12 cellular contexts compared by ENCODE assay signal in the genomic region with DNA sequence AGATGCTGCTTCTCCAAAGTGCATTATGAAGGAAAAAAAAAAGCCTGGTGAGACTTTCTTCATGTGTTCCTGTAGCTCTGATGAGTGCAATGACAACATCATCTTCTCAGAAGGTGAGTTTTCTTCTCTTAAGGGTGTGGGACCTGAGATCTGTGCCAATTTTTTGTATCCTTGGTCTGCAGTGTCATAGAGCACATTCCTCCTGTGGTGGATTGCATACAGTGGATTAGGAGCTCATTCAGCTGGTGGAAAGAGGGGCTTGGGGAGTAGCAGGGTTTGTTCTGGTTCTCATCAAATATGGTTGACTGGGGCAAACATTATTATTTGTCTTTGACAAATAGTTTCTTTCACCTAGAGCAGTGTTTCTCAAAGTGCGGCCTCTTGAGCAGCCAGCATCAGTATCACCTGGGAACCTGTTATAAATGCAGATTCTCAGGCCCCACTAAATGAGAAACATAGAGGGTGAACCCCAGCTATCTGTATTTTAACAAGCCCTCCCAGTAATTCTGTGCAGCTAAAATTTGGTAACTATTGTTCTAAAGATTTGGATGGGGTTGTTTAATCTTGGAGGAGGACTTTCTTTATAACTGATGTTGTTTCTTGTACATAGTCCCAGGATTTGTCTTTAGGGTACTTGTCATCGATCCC. TPM values are rescaled to one million over a fixed set of nuclear protein-coding genes. Genes with fewer than 3 reads are reported as not detected.
DNase-seq lines count a peak whose midpoint lies in the region; ATAC-seq and TF ChIP-seq lines count a peak whose summit lies in the region.
"Had no signal": no experiment of that assay in that cellular context is flagged by ENCODE, and none has a peak within 500 bp of the region (broad histone marks: within the 10 kb centered on the region; RNA-seq: fewer than 3 reads in every experiment).

No MANE protein-coding gene starts in this region.

- BruUV-seq in HCT116 (replicated peaks; lab: Mats Ljungman, UMichigan), result TSS peak; percentile 1

- DNase-seq in HCT116 (ENCODE audit: low read depth, low spot score), result no peak
- peak; percentile 22 for DNase-seq in amniotic epithelial cell (ENCODE audit: low read depth)
- no peak for DNase-seq in natural killer cell
- no peak for DNase-seq in occipital lobe (lab: John Stamatoyannopoulos, UW)
- no peak for DNase-seq in NCI-H1930 (lab: John Stamatoyannopoulos, UW)
- DNase-seq: activated CD4-positive, alpha-beta T cell treated with anti-CD3 and anti-CD28 coated beads, Interleukin-2, amount 50 U/mL, for 4 hours; effector memory CD4-positive, alpha-beta T cell; NK-92 treated with Interleukin-12 subunit alpha and Interleukin-12 subunit beta, amount 100 ng/mL, for 24 hours; pancreas; stimulated activated CD4-positive, alpha-beta T cell treated with anti-CD3 and anti-CD28 coated beads, Interleukin-2, amount 100 ng/mL, for 24 hours had no signal

- peaks cover 95 to 100% (median 99%) of the 10 kb centered on the region in 10 experiments for H3K4me1 ChIP-seq in BLaER1 treated with 17β-estradiol and CSF1 and Interleukin-3, amounts not matched to agents 10 nM and 100 nM
- peaks cover 23 to 26% of the 10 kb centered on the region in 2 experiments for H3K4me1 ChIP-seq in HCT116 (ENCODE audit: control insufficient read depth in 1 of 2, insufficient read depth in 2 of 2, low read length in 2 of 2)
- H3K4me1 ChIP-seq: pancreas had no signal

- TF ChIP-seq CTCF in HCT116 (IDR thresholded peaks at IDR 0.05 in 2 of 3, conservative IDR thresholded peaks at IDR 0.05 in 1 of 3; ENCODE audit: borderline replicate concordance in 1 of 3, insufficient read depth in 1 of 3, low read depth in 2 of 3, low read length in 2 of 3) (no peak), natural killer cell (IDR thresholded peaks at IDR 0.05) (no peak)

- peaks cover 49% of the 10 kb centered on the region for H3K36me3 Mint-ChIP-seq in natural killer cell

- no peak overlapping the region for H2AFZ ChIP-seq in HCT116 (ENCODE audit: low read depth, low read length, poor library complexity, severe bottlenecking)

- RAD21 ChIA-PET in HCT116 (lab: Charles Lee; ENCODE audit: low non-redundant PET in 1 of 2, low total read pairs in 2 of 2, uncharacterized antibody in 2 of 2, unreplicated experiment in 2 of 2), result no interaction called here

- no peak for TF ChIP-seq RAD21 in HCT116 (IDR thresholded peaks at IDR 0.05; ENCODE audit: low read depth)

- POLR2A ChIA-PET in HCT116 (lab: Charles Lee), result no interaction called here

- H3K9me2 ChIP-seq in HCT116 (ENCODE audit: insufficient read depth), result no peaks in the 10 kb centered on the region

- peaks cover 0 to 53% (median 6%) of the 10 kb centered on the region in 11 experiments; a peak in 8 of 22 replicates for H4K20me1 ChIP-seq in BLaER1 treated with 17β-estradiol and CSF1 and Interleukin-3, amounts not matched to agents 10 nM and 100 nM
- H4K20me1 ChIP-seq in HCT116 (ENCODE audit: insufficient read depth), result peaks cover 7% of the 10 kb centered on the region; the same call in 1 of the 2 replicates

- peaks cover 0 to 9% (median 0%) of the 10 kb centered on the region in 11 experiments; a peak in 5 of 22 replicates for H3K9me3 ChIP-seq in BLaER1 treated with 17β-estradiol and CSF1 and Interleukin-3, amounts not matched to agents 10 nM and 100 nM (replicated peaks in 1 of 11)
- H3K9me3 ChIP-seq in HCT116 (ENCODE audit: control insufficient read depth in 1 of 2, insufficient read depth in 1 of 2, low read depth in 1 of 2, low read length in 2 of 2), result no peaks in the 10 kb centered on the region
- H3K9me3 ChIP-seq: pancreas had no signal

- H3K27ac Mint-ChIP-seq in natural killer cell, result peak overlapping the region; percentile 75 to 84

- peak overlapping the region in 2 of 10 experiments; percentile 13 to 20; a peak in 1 of 20 replicates for H3K4me3 ChIP-seq in BLaER1 treated with 17β-estradiol and CSF1 and Interleukin-3, amounts not matched to agents 10 nM and 100 nM
- H3K4me3 ChIP-seq in HCT116 (replicated peaks in 1 of 2; ENCODE audit: low read depth in 1 of 2, low read length in 2 of 2), result no peak overlapping the region
- H3K4me3 ChIP-seq: pancreas had no signal

- H3K36me3 ChIP-seq in BLaER1 treated with 17β-estradiol and CSF1 and Interleukin-3, amounts not matched to agents 10 nM and 100 nM, result peaks cover 78 to 95% (median 88%) of the 10 kb centered on the region in 11 experiments
- peaks cover 42 to 85% of the 10 kb centered on the region in 2 experiments for H3K36me3 ChIP-seq in HCT116 (ENCODE audit: control insufficient read depth in 1 of 2, insufficient read depth in 2 of 2, low read length in 2 of 2)

- H3K9me3 Mint-ChIP-seq in natural killer cell, result no peaks in the 10 kb centered on the region

- peak overlapping the region; percentile 30 to 94 (median 88); a peak in 21 of 22 replicates for H3K27ac ChIP-seq in BLaER1 treated with 17β-estradiol and CSF1 and Interleukin-3, amounts not matched to agents 10 nM and 100 nM
- no peak overlapping the region for H3K27ac ChIP-seq in HCT116 (ENCODE audit: low read depth, low read length)

- intact Hi-C loops in HCT116 (cut with micrococcal nuclease) (no loop called here), natural killer cell (cut with micrococcal nuclease) (no loop called here)

- H3K27me3 Mint-ChIP-seq in natural killer cell (ENCODE audit: low read depth in 2 of 2), result no peaks in the 10 kb centered on the region

- no peak for ATAC-seq in HCT116
- ATAC-seq in natural killer cell, result no peak
- ATAC-seq in GM19395 (IDR thresholded peaks at IDR 0.05; ENCODE audit: unreplicated experiment), result no peak

- no peaks in the 10 kb centered on the region for H3K27me3 ChIP-seq in BLaER1 treated with 17β-estradiol and CSF1 and Interleukin-3, amounts not matched to agents 10 nM and 100 nM
- no peaks in the 10 kb centered on the region for H3K27me3 ChIP-seq in HCT116 (ENCODE audit: insufficient read depth, low read length)
- H3K27me3 ChIP-seq: pancreas had no signal

- H3K4me1 Mint-ChIP-seq in natural killer cell, result peaks cover 68 to 82% of the 10 kb centered on the region in 2 donors

- peak overlapping the region; percentile 72 to 96 (median 89) for H3K4me2 ChIP-seq in BLaER1 treated with 17β-estradiol and CSF1 and Interleukin-3, amounts not matched to agents 10 nM and 100 nM
- H3K4me2 ChIP-seq in HCT116 (ENCODE audit: low read length), result no peak overlapping the region

- H3K79me2 ChIP-seq in HCT116 (ENCODE audit: insufficient read depth, low read length), result peaks cover 95% of the 10 kb centered on the region

- H3K9ac ChIP-seq in BLaER1 treated with 17β-estradiol and CSF1 and Interleukin-3, amounts not matched to agents 10 nM and 100 nM, result peak overlapping the region in 10 of 11 experiments; percentile 28 to 77 (median 69); a peak in 19 of 22 replicates
- no peak overlapping the region for H3K9ac ChIP-seq in HCT116 (ENCODE audit: low read length)

- H3K4me3 Mint-ChIP-seq in natural killer cell, result no peak overlapping the region

- CTCF ChIA-PET in HCT116 (lab: Charles Lee), result no interaction called here

- no peak for TF ChIP-seq POLR2A in HCT116 (IDR thresholded peaks at IDR 0.05; ENCODE audit: borderline replicate concordance, extremely low read depth, insufficient read depth, insufficient read length)

TF ChIP-seq in HCT116, 20 proteins besides CTCF, POLR2A, EP300 and RAD21 (continues in another document):
- TF ChIP-seq EGR1 (IDR thresholded peaks at IDR 0.05; ENCODE audit: low read depth), result no peak
- no peak for TF ChIP-seq CBX3 (IDR thresholded peaks at IDR 0.05; ENCODE audit: low read depth)
- no peak for TF ChIP-seq ZFX (IDR thresholded peaks at IDR 0.05)
- TF ChIP-seq, protein P1, sequence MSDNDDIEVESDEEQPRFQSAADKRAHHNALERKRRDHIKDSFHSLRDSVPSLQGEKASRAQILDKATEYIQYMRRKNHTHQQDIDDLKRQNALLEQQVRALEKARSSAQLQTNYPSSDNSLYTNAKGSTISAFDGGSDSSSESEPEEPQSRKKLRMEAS (IDR thresholded peaks at IDR 0.05), result no peak
- no peak for TF ChIP-seq JUND (IDR thresholded peaks at IDR 0.05)
- TF ChIP-seq SIN3A (IDR thresholded peaks at IDR 0.05; ENCODE audit: low read depth), result no peak
- TF ChIP-seq ATF3 (IDR thresholded peaks at IDR 0.05), result no peak
- no peak for TF ChIP-seq ELF1 (IDR thresholded peaks at IDR 0.05; ENCODE audit: borderline replicate concordance, low read depth)
- TF ChIP-seq SRF (IDR thresholded peaks at IDR 0.05; ENCODE audit: low read depth), result no peak
- TF ChIP-seq CEBPB (IDR thresholded peaks at IDR 0.05; ENCODE audit: low read depth), result no peak
- no peak for TF ChIP-seq EZH2 (IDR thresholded peaks at IDR 0.05)
- TF ChIP-seq TCF7L2 (IDR thresholded peaks at IDR 0.05; ENCODE audit: borderline replicate concordance, extremely low read depth, insufficient read depth, insufficient read length), result no peak
- no peak for TF ChIP-seq SP1 (IDR thresholded peaks at IDR 0.05; ENCODE audit: low read depth)

RNA-seq across cellular contexts. Expression of gene TGFBR2, which starts 44.1 kb away (rescaled TPM):
- total RNA-seq in HCT116 (2021; ENCODE audit: unreplicated experiment) (22.5 TPM), natural killer cell (100 to 1,000 TPM in 1 of 3 donors, 10 to 100 TPM in 2; 70.4 to 113 (median 99.3) TPM), occipital lobe (5.8 TPM)
- polyA plus RNA-seq in HCT116 (2012), result 8.1 and 8.9 TPM in 2 replicates
